Comparison of ENCODE assay signal across 8 cellular contexts in genomic region chr4:118280501-118281218, GRCh38.
DNase-seq lines count a peak whose midpoint lies in the region; ATAC-seq, FAIRE-seq and TF ChIP-seq lines count a peak whose summit lies in the region.

No MANE protein-coding gene starts in this region.

- H3K27ac Mint-ChIP-seq in activated T-helper 1 cell treated with anti-CD3 and anti-CD28 coated beads, Interleukin-12 subunit alpha, Interleukin-12 subunit beta, Interleukin-2, Interleukin-4 antibody, amounts not matched to agents 30 ng/mL and 10 ng/mL and 1 ng/mL, durations not matched to agents 14 hours and 24 hours and 36 hours = peak overlapping the region; percentile 50
- peak overlapping the region; percentile 71 for H3K27ac Mint-ChIP-seq in progenitor cell of endocrine pancreas

- ATAC-seq in HG03558 (IDR thresholded peaks at IDR 0.05; ENCODE audit: extremely low read depth, unreplicated experiment) = peak; percentile 20

- no peak for DNase-seq in D721Med (ENCODE audit: insufficient read length, low spot score)
- peak; percentile 6 for DNase-seq in NCI-H774 (lab: John Stamatoyannopoulos, UW)
- no peak for DNase-seq in activated T-helper 1 cell treated with anti-CD3 and anti-CD28 coated beads, Interleukin-12 subunit alpha, Interleukin-12 subunit beta, Interleukin-2, Interleukin-4 antibody, amounts not matched to agents 30 ng/mL and 10 ng/mL and 1 ng/mL, durations not matched to agents 14 hours and 24 hours and 36 hours (ENCODE audit: low spot score)
- peak; percentile 37 for DNase-seq in globus pallidus (ENCODE audit: low spot score)
- DNase-seq in progenitor cell of endocrine pancreas (ENCODE audit: low spot score, unreplicated experiment) = no peak
- no peak for DNase-seq in amniotic stem cell (lab: John Stamatoyannopoulos, UW)

- H3K27me3 Mint-ChIP-seq in activated T-helper 1 cell treated with anti-CD3 and anti-CD28 coated beads, Interleukin-12 subunit alpha, Interleukin-12 subunit beta, Interleukin-2, Interleukin-4 antibody, amounts not matched to agents 30 ng/mL and 10 ng/mL and 1 ng/mL, durations not matched to agents 14 hours and 24 hours and 36 hours (ENCODE audit: insufficient read depth) = peaks cover 2% of the 10 kb centered on the region
- no peaks in the 10 kb centered on the region for H3K27me3 Mint-ChIP-seq in progenitor cell of endocrine pancreas

- peaks cover 44% of the 10 kb centered on the region for H3K4me1 Mint-ChIP-seq in activated T-helper 1 cell treated with anti-CD3 and anti-CD28 coated beads, Interleukin-12 subunit alpha, Interleukin-12 subunit beta, Interleukin-2, Interleukin-4 antibody, amounts not matched to agents 30 ng/mL and 10 ng/mL and 1 ng/mL, durations not matched to agents 14 hours and 24 hours and 36 hours (ENCODE audit: low read depth)
- H3K4me1 Mint-ChIP-seq in progenitor cell of endocrine pancreas (ENCODE audit: low read depth) = peaks cover 15% of the 10 kb centered on the region

- FAIRE-seq in D721Med (lab: Jason Lieb, UNC) = peak; percentile 79

- peak; percentile 56 for TF ChIP-seq POLR2A in GM19099 (IDR thresholded peaks at IDR 0.05; ENCODE audit: extremely low read depth, insufficient read length, low read depth)

- peak overlapping the region; percentile 88 for H3K4me3 Mint-ChIP-seq in activated T-helper 1 cell treated with anti-CD3 and anti-CD28 coated beads, Interleukin-12 subunit alpha, Interleukin-12 subunit beta, Interleukin-2, Interleukin-4 antibody, amounts not matched to agents 30 ng/mL and 10 ng/mL and 1 ng/mL, durations not matched to agents 14 hours and 24 hours and 36 hours
- H3K4me3 Mint-ChIP-seq in progenitor cell of endocrine pancreas (ENCODE audit: low read depth) = peak overlapping the region; percentile 95

- peak; percentile 92 for TF ChIP-seq CTCF in D721Med (IDR thresholded peaks at IDR 0.05; ENCODE audit: insufficient read depth, missing control alignments)
- TF ChIP-seq CTCF in progenitor cell of endocrine pancreas (IDR thresholded peaks at IDR 0.05; ENCODE audit: unreplicated experiment) = peak; percentile 80

- H3K36me3 Mint-ChIP-seq in activated T-helper 1 cell treated with anti-CD3 and anti-CD28 coated beads, Interleukin-12 subunit alpha, Interleukin-12 subunit beta, Interleukin-2, Interleukin-4 antibody, amounts not matched to agents 30 ng/mL and 10 ng/mL and 1 ng/mL, durations not matched to agents 14 hours and 24 hours and 36 hours (ENCODE audit: low read depth) = peaks cover 39% of the 10 kb centered on the region
- peaks cover 3% of the 10 kb centered on the region for H3K36me3 Mint-ChIP-seq in progenitor cell of endocrine pancreas (ENCODE audit: insufficient read depth)

- no peaks in the 10 kb centered on the region for H3K9me3 Mint-ChIP-seq in activated T-helper 1 cell treated with anti-CD3 and anti-CD28 coated beads, Interleukin-12 subunit alpha, Interleukin-12 subunit beta, Interleukin-2, Interleukin-4 antibody, amounts not matched to agents 30 ng/mL and 10 ng/mL and 1 ng/mL, durations not matched to agents 14 hours and 24 hours and 36 hours
- no peaks in the 10 kb centered on the region for H3K9me3 Mint-ChIP-seq in progenitor cell of endocrine pancreas (ENCODE audit: low read depth)

- intact Hi-C loops in activated T-helper 1 cell treated with anti-CD3 and anti-CD28 coated beads, Interleukin-12 subunit alpha, Interleukin-12 subunit beta, Interleukin-2, Interleukin-4 antibody, amounts not matched to agents 30 ng/mL and 10 ng/mL and 1 ng/mL, durations not matched to agents 14 hours and 24 hours and 36 hours (cut with micrococcal nuclease) = loop anchor here (1.0 kb wide), 1 partner anchor 73 kb away; the partner anchor contains the start of gene PRSS12

Comparison
In these comparisons a context has a peak if more than half of its experiments do, and no peak if none do; other contexts are left out.
1. DNase-seq: peak in NCI-H774 (single experiment) and globus pallidus (single experiment); none in D721Med (single experiment), activated T-helper 1 cell treated with anti-CD3 and anti-CD28 coated beads, Interleukin-12 subunit alpha, Interleukin-12 subunit beta, Interleukin-2, Interleukin-4 antibody, amounts not matched to agents 30 ng/mL and 10 ng/mL and 1 ng/mL, durations not matched to agents 14 hours and 24 hours and 36 hours (single experiment), progenitor cell of endocrine pancreas (single experiment) and amniotic stem cell (single experiment).